Comparison of ENCODE assay signal across 9 cellular contexts in the genomic region with DNA sequence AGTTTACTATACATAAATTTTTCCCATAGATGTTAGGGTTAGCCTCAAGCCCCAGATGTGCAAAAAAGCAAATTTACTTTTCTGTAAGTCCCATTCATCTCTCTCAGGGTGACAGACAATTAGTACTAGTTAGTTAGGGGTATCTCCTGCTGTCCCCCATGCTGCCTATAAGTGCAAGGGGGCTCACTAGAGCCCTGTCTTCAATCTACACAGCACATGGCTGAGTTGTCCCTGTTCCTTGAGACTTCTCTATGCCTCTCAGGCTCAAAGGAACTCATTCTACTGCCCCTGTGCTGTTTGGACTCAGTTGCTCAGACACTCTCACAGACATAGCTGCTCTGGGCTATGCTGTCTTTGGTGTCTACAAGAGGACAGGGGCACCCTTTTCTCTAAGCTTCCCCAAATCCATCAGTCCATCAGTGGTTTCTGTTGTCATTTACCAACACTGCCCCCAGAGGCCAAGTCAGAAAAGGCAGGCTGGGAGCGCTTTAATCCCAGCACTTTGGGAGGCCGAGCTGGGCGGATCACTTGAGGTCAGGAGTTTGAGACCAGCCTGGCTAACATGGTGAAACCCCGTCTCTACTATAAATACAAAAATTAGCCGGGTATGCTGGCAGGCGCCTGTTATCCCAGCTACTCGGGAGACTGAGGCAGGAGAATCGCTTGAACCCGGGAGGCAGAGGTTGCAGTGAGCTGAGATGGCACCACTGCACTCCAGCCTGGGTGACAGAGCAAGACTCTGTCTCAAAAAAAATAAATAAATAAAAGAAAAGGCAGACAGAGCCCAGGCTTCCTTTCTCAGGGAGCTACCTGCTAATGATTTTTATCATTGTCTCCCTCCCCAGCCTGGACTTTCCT. TPM values are rescaled to one million over a fixed set of nuclear protein-coding genes. Genes with fewer than 3 reads are reported as not detected.
A peak's percentile ranks its signal among the peaks of the same experiment; 100 is the strongest.
DNase-seq lines count a peak whose midpoint lies in the region; ATAC-seq and TF ChIP-seq lines count a peak whose summit lies in the region.
"Had no signal": no experiment of that assay in that cellular context is flagged by ENCODE, and none has a peak within 500 bp of the region (broad histone marks: within the 10 kb centered on the region; RNA-seq: fewer than 3 reads in every experiment).

No MANE protein-coding gene starts in this region.

- TF ChIP-seq CTCF in SU-DHL-6 (IDR thresholded peaks at IDR 0.05; ENCODE audit: insufficient read depth, low read length, poor library complexity, severe bottlenecking) (peak; percentile 57), body of pancreas (IDR thresholded peaks at IDR 0.05) (peak in 6 of 7 experiments; percentile 35 to 45 (median 40)), right lobe of liver (IDR thresholded peaks at IDR 0.05) (peak; percentile 24 to 64 (median 56))

- peak overlapping the region; percentile 70 for H2AFZ ChIP-seq in SU-DHL-6 (ENCODE audit: low read depth, low read length, severe bottlenecking)

- no peaks in the 10 kb centered on the region for H3K9me3 ChIP-seq in SU-DHL-6 (ENCODE audit: insufficient read depth, low read length)
- H3K9me3 ChIP-seq in body of pancreas: no peaks in the 10 kb centered on the region
- no peaks in the 10 kb centered on the region for H3K9me3 ChIP-seq in right lobe of liver
- H3K9me3 ChIP-seq: BLaER1 had no signal

- H3K4me3 Mint-ChIP-seq in stimulated activated memory B cell treated with anti-CD40 and anti-IgM and Interleukin-4, amounts not matched to agents 10 μg/mL and 1 μg/mL and 100 μg/mL, for 72 hours: no peak overlapping the region

- peak; percentile 82 for ATAC-seq in HG03159 (IDR thresholded peaks at IDR 0.05; ENCODE audit: unreplicated experiment)
- no peak for ATAC-seq in body of pancreas
- ATAC-seq in right lobe of liver: peak; percentile 37 to 63 (median 55)
- peak; percentile 18 for ATAC-seq in stimulated activated memory B cell treated with anti-CD40 and anti-IgM and Interleukin-4, amounts not matched to agents 10 μg/mL and 1 μg/mL and 100 μg/mL, for 72 hours
- no peak for ATAC-seq in GM21423 (IDR thresholded peaks at IDR 0.05; ENCODE audit: unreplicated experiment)

- H3K9ac ChIP-seq in SU-DHL-6 (ENCODE audit: low read length): no peak overlapping the region
- H3K9ac ChIP-seq: BLaER1 had no signal

- H3K4me1 Mint-ChIP-seq in stimulated activated memory B cell treated with anti-CD40 and anti-IgM and Interleukin-4, amounts not matched to agents 10 μg/mL and 1 μg/mL and 100 μg/mL, for 72 hours: no peaks in the 10 kb centered on the region

- H3K27ac Mint-ChIP-seq in stimulated activated memory B cell treated with anti-CD40 and anti-IgM and Interleukin-4, amounts not matched to agents 10 μg/mL and 1 μg/mL and 100 μg/mL, for 72 hours: no peak overlapping the region

- DNase-seq in NCI-H1092 (lab: John Stamatoyannopoulos, UW): peak; percentile 8
- DNase-seq in NCI-H1092 treated with DMSO at 0.1 percent for 48 hours (lab: John Stamatoyannopoulos, UW): no peak
- peak; percentile 7 to 39 (median 26) for DNase-seq in body of pancreas
- peak in 1 of 3 donors; percentile 22 for DNase-seq in right lobe of liver

- TF ChIP-seq POLR2A in body of pancreas (IDR thresholded peaks at IDR 0.05) (no peak), right lobe of liver (IDR thresholded peaks at IDR 0.05) (no peak)

- no peaks in the 10 kb centered on the region for H3K4me1 ChIP-seq in body of pancreas
- no peaks in the 10 kb centered on the region for H3K4me1 ChIP-seq in right lobe of liver
- H3K4me1 ChIP-seq: BLaER1 had no signal

- no peak overlapping the region for H3K27ac ChIP-seq in SU-DHL-6 (ENCODE audit: low read depth, low read length)
- H3K27ac ChIP-seq in body of pancreas: no peak overlapping the region
- no peak overlapping the region for H3K27ac ChIP-seq in right lobe of liver
- H3K27ac ChIP-seq: BLaER1 had no signal

- no peaks in the 10 kb centered on the region for H3K27me3 ChIP-seq in SU-DHL-6 (ENCODE audit: low read length)
- no peaks in the 10 kb centered on the region for H3K27me3 ChIP-seq in body of pancreas
- H3K27me3 ChIP-seq in right lobe of liver: no peaks in the 10 kb centered on the region
- H3K27me3 ChIP-seq: BLaER1 had no signal

- H3K36me3 Mint-ChIP-seq in stimulated activated memory B cell treated with anti-CD40 and anti-IgM and Interleukin-4, amounts not matched to agents 10 μg/mL and 1 μg/mL and 100 μg/mL, for 72 hours: no peaks in the 10 kb centered on the region

- no peak overlapping the region for H3K4me2 ChIP-seq in SU-DHL-6 (ENCODE audit: low read depth, low read length, poor library complexity, severe bottlenecking)
- H3K4me2 ChIP-seq: BLaER1 had no signal

- H3K4me3 ChIP-seq in SU-DHL-6 (ENCODE audit: insufficient read depth, low read length, poor library complexity, severe bottlenecking) (no peak overlapping the region), body of pancreas (no peak overlapping the region), right lobe of liver (no peak overlapping the region)
- H3K4me3 ChIP-seq: BLaER1 had no signal

- no peaks in the 10 kb centered on the region for H3K79me2 ChIP-seq in SU-DHL-6 (ENCODE audit: insufficient read depth, low read length)

- H4K20me1 ChIP-seq in SU-DHL-6 (ENCODE audit: low read depth, low read length): no peaks in the 10 kb centered on the region
- H4K20me1 ChIP-seq: BLaER1 had no signal

- peaks cover 27% of the 10 kb centered on the region for H3K27me3 Mint-ChIP-seq in stimulated activated memory B cell treated with anti-CD40 and anti-IgM and Interleukin-4, amounts not matched to agents 10 μg/mL and 1 μg/mL and 100 μg/mL, for 72 hours

- no peaks in the 10 kb centered on the region for H3K9me2 ChIP-seq in SU-DHL-6 (replicated peaks; ENCODE audit: insufficient read depth, low read length)

- H3K9me3 Mint-ChIP-seq in stimulated activated memory B cell treated with anti-CD40 and anti-IgM and Interleukin-4, amounts not matched to agents 10 μg/mL and 1 μg/mL and 100 μg/mL, for 72 hours: no peaks in the 10 kb centered on the region

- 47 to 51% methylated on average over 6 to 9 of the region's 9 CpGs for WGBS in body of pancreas, 2 donors
- 54% methylated on average over 7 of the region's 9 CpGs for WGBS in right lobe of liver (ENCODE audit: insufficient coverage, low coverage, low lambda C conversion rate, missing lambda C conversion rate)

- intact Hi-C loops in body of pancreas (cut with DNase I) (no loop called here), right lobe of liver (cut with DNase I) (no loop called here)

- H3K36me3 ChIP-seq in SU-DHL-6 (ENCODE audit: low read length) (no peaks in the 10 kb centered on the region), body of pancreas (replicated peaks in 1 of 2; ENCODE audit: insufficient read depth in 1 of 2, low read depth in 2 of 2) (no peaks in the 10 kb centered on the region), right lobe of liver (no peaks in the 10 kb centered on the region)
- H3K36me3 ChIP-seq: BLaER1 had no signal

- no peaks in the 10 kb centered on the region for H3F3A ChIP-seq in SU-DHL-6 (ENCODE audit: insufficient read depth)

RNA-seq across cellular contexts. Expression of gene PRTG, which starts 31.4 kb away (rescaled TPM):
- 1 to 10 TPM; 1.0 to 4.0 TPM for total RNA-seq in body of pancreas
- under 1 TPM; 0.06 to 0.22 (median 0.12) TPM for total RNA-seq in right lobe of liver

Comparison
In these comparisons a context has a peak if more than half of its experiments do, and no peak if none do; other contexts are left out.
1. ATAC-seq: peak in HG03159 (single experiment), right lobe of liver (4 of 4) and stimulated activated memory B cell treated with anti-CD40 and anti-IgM and Interleukin-4, amounts not matched to agents 10 μg/mL and 1 μg/mL and 100 μg/mL, for 72 hours (single experiment); none in body of pancreas (single experiment) and GM21423 (single experiment).
2. Peak in every context shown above with its lines, with median percentiles within 50 percentile points of each other: CTCF ChIP-seq.